In genomic region chr5:132095077-132095744, GRCh38 we compare ENCODE assay signal across 17 cellular contexts. TPM values are rescaled to one million over a fixed set of nuclear protein-coding genes. Genes with fewer than 3 reads are reported as not detected.
DNase-seq lines count a peak whose midpoint lies in the region; ATAC-seq and TF ChIP-seq lines count a peak whose summit lies in the region.
"Had no signal": no experiment of that assay in that cellular context is flagged by ENCODE, and none has a peak within 500 bp of the region (broad histone marks: within the 10 kb centered on the region; RNA-seq: fewer than 3 reads in every experiment).

No MANE protein-coding gene starts in this region.

- DNase-seq in activated CD4-positive, alpha-beta T cell treated with anti-CD3 and anti-CD28 coated beads, Interleukin-2, amount 10 ng/mL, durations not matched to agents 24 days and 14 days: no peak
- DNase-seq in activated CD4-positive, alpha-beta T cell treated with anti-CD3 and anti-CD28 coated beads, Interleukin-2, amount 50 U/mL, for 1 hour: no peak
- DNase-seq in RWPE2 (ENCODE audit: low spot score) (no peak), foreskin keratinocyte (no peak), NCI-H748 (lab: John Stamatoyannopoulos, UW; ENCODE audit: unreplicated experiment) (no peak), dorsolateral prefrontal cortex (no peak), inferior parietal cortex (ENCODE audit: extremely low spot score) (no peak)
- DNase-seq: DMS79; esophagus squamous epithelium; NCI-H1092 treated with DMSO at 0.1 percent for 48 hours; NCI-H524 treated with DMSO at 0.1 percent for 48 hours; ovary; stimulated activated CD4-positive, alpha-beta T cell treated with anti-CD3 and anti-CD28 coated beads, Interleukin-1b, Interleukin-23, amount 100 ng/mL, for 48 hours had no signal

- peaks cover 54% of the 10 kb centered on the region for H3K4me1 Mint-ChIP-seq in activated CD4-positive, alpha-beta T cell treated with anti-CD3 and anti-CD28 coated beads, Interleukin-2, amount 10 ng/mL, durations not matched to agents 24 days and 14 days

- H3K27ac Mint-ChIP-seq in activated CD4-positive, alpha-beta T cell treated with anti-CD3 and anti-CD28 coated beads, Interleukin-2, amount 10 ng/mL, durations not matched to agents 24 days and 14 days: peak overlapping the region; percentile 75

- no peaks in the 10 kb centered on the region for H3K27me3 Mint-ChIP-seq in activated CD4-positive, alpha-beta T cell treated with anti-CD3 and anti-CD28 coated beads, Interleukin-2, amount 10 ng/mL, durations not matched to agents 24 days and 14 days

- intact Hi-C loops in activated CD4-positive, alpha-beta T cell treated with anti-CD3 and anti-CD28 coated beads, Interleukin-2, amount 10 ng/mL, durations not matched to agents 24 days and 14 days (cut with micrococcal nuclease): no loop called here
- intact Hi-C loops in dorsolateral prefrontal cortex (cut with DNase I): no loop called here

- H3K36me3 ChIP-seq in RWPE2 (ENCODE audit: low read depth): no peaks in the 10 kb centered on the region
- no peaks in the 10 kb centered on the region for H3K36me3 ChIP-seq in skeletal muscle satellite cell (ENCODE audit: insufficient read depth, low read length)
- H3K36me3 ChIP-seq: esophagus squamous epithelium, ovary had no signal

- H3K9me3 ChIP-seq in RWPE2 (ENCODE audit: severe bottlenecking): no peaks in the 10 kb centered on the region
- no peaks in the 10 kb centered on the region for H3K9me3 ChIP-seq in skeletal muscle satellite cell (replicated peaks; ENCODE audit: low read length)
- H3K9me3 ChIP-seq: esophagus squamous epithelium, ovary had no signal

- peak overlapping the region; percentile 77 for H3K9ac ChIP-seq in skeletal muscle satellite cell (ENCODE audit: low read depth, low read length)

- H3K9me3 Mint-ChIP-seq in activated CD4-positive, alpha-beta T cell treated with anti-CD3 and anti-CD28 coated beads, Interleukin-2, amount 10 ng/mL, durations not matched to agents 24 days and 14 days: peaks cover 13% of the 10 kb centered on the region
- H3K9me3 Mint-ChIP-seq: brain had no signal

- H3K27ac ChIP-seq in RWPE2 (ENCODE audit: poor library complexity, severe bottlenecking): peak overlapping the region; percentile 94
- H3K27ac ChIP-seq in foreskin keratinocyte: peak overlapping the region; percentile 65
- H3K27ac ChIP-seq in dorsolateral prefrontal cortex: no peak overlapping the region
- H3K27ac ChIP-seq: esophagus squamous epithelium, HL-60, ovary had no signal

- TF ChIP-seq CTCF in RWPE2 (IDR thresholded peaks at IDR 0.05; ENCODE audit: poor library complexity, severe bottlenecking): no peak
- no peak for TF ChIP-seq CTCF in foreskin keratinocyte (conservative IDR thresholded peaks at IDR 0.05)
- TF ChIP-seq CTCF in dorsolateral prefrontal cortex (IDR thresholded peaks at IDR 0.05 in 54 of 56, conservative IDR thresholded peaks at IDR 0.05 in 2 of 56; ENCODE audit: low read depth in 1 of 56, partially characterized antibody in 56 of 56): no peak

- ATAC-seq in RWPE2 (ENCODE audit: low read depth) (no peak), foreskin keratinocyte (no peak)

- H3K4me3 Mint-ChIP-seq in activated CD4-positive, alpha-beta T cell treated with anti-CD3 and anti-CD28 coated beads, Interleukin-2, amount 10 ng/mL, durations not matched to agents 24 days and 14 days: no peak overlapping the region
- H3K4me3 Mint-ChIP-seq: brain had no signal

- H3K27me3 ChIP-seq in RWPE2 (ENCODE audit: insufficient read depth, poor library complexity, severe bottlenecking): no peaks in the 10 kb centered on the region
- H3K27me3 ChIP-seq in foreskin keratinocyte: no peaks in the 10 kb centered on the region
- H3K27me3 ChIP-seq in skeletal muscle satellite cell (ENCODE audit: control insufficient read depth, insufficient read depth, low read length): no peaks in the 10 kb centered on the region
- no peaks in the 10 kb centered on the region for H3K27me3 ChIP-seq in dorsolateral prefrontal cortex
- H3K27me3 ChIP-seq: ovary had no signal

- H3K4me3 ChIP-seq in RWPE2 (ENCODE audit: severe bottlenecking): no peak overlapping the region
- peak overlapping the region; percentile 23 for H3K4me3 ChIP-seq in skeletal muscle satellite cell (ENCODE audit: low read length)
- H3K4me3 ChIP-seq in dorsolateral prefrontal cortex: no peak overlapping the region
- H3K4me3 ChIP-seq: esophagus squamous epithelium, ovary had no signal

- peaks cover 13% of the 10 kb centered on the region for H3K36me3 Mint-ChIP-seq in activated CD4-positive, alpha-beta T cell treated with anti-CD3 and anti-CD28 coated beads, Interleukin-2, amount 10 ng/mL, durations not matched to agents 24 days and 14 days (ENCODE audit: low read depth)
- H3K36me3 Mint-ChIP-seq: brain had no signal

- H3K4me2 ChIP-seq in skeletal muscle satellite cell (ENCODE audit: low read length): peak overlapping the region; percentile 67

- H3K4me1 ChIP-seq in RWPE2 (ENCODE audit: insufficient read depth, poor library complexity, severe bottlenecking) (peaks cover 29% of the 10 kb centered on the region), foreskin keratinocyte (peaks cover 43% of the 10 kb centered on the region), skeletal muscle satellite cell (ENCODE audit: control insufficient read depth, insufficient read depth, low read length) (peaks cover 45% of the 10 kb centered on the region)

RNA-seq across cellular contexts. Expression of gene CSF2, which starts 21.6 kb away (rescaled TPM):
- total RNA-seq in activated CD4-positive, alpha-beta T cell treated with anti-CD3 and anti-CD28 coated beads, Interleukin-2, amount 10 ng/mL, durations not matched to agents 24 days and 14 days: 1,084 and 1,122 TPM in 2 replicates
- total RNA-seq in foreskin keratinocyte (7.9 and 25.2 TPM in 2 replicates), dorsolateral prefrontal cortex (not detected)
- polyA plus RNA-seq in foreskin keratinocyte: 9.7 and 30.4 TPM in 2 replicates
- total RNA-seq in skeletal muscle satellite cell (2012; rRNA removed): 0.22 TPM in 1 of 2 replicates, not detected in the other
- total RNA-seq: A673, esophagus squamous epithelium had no signal
- polyA plus RNA-seq: ovary had no signal

RNA-seq across cellular contexts. Expression of gene IL3, which starts 34.8 kb away (rescaled TPM):
- total RNA-seq in activated CD4-positive, alpha-beta T cell treated with anti-CD3 and anti-CD28 coated beads, Interleukin-2, amount 10 ng/mL, durations not matched to agents 24 days and 14 days: 67.7 and 71.3 TPM in 2 replicates
- total RNA-seq in foreskin keratinocyte: not detected in 2 replicates
- not detected in 2 replicates for polyA plus RNA-seq in foreskin keratinocyte
- not detected in 2 replicates for total RNA-seq in skeletal muscle satellite cell (2012; rRNA removed)
- total RNA-seq in dorsolateral prefrontal cortex: not detected
- total RNA-seq: A673, esophagus squamous epithelium, ovary had no signal
- polyA plus RNA-seq: ovary had no signal

Comparison
In these comparisons a context has a peak if more than half of its experiments do, and no peak if none do; other contexts are left out.
1. H3K27ac ChIP-seq: peak in RWPE2 (single experiment) and foreskin keratinocyte (single experiment); none in dorsolateral prefrontal cortex (0 of 59).
2. RNA of gene CSF2, which starts 21.6 kb away (total RNA-seq): 1,084 to 1,122 TPM in activated CD4-positive, alpha-beta T cell treated with anti-CD3 and anti-CD28 coated beads, Interleukin-2, amount 10 ng/mL, durations not matched to agents 24 days and 14 days; 7.9 to 25.2 TPM in foreskin keratinocyte and not detected in dorsolateral prefrontal cortex; every median in the first group is over 10 times any median in the second.
3. RNA of gene IL3, which starts 34.8 kb away (total RNA-seq): 67.7 to 71.3 TPM in activated CD4-positive, alpha-beta T cell treated with anti-CD3 and anti-CD28 coated beads, Interleukin-2, amount 10 ng/mL, durations not matched to agents 24 days and 14 days; not detected in foreskin keratinocyte and not detected in dorsolateral prefrontal cortex; every median in the first group is over 10 times any median in the second.